Comparison of ENCODE assay signal across 1 cellular context in the genomic region with DNA sequence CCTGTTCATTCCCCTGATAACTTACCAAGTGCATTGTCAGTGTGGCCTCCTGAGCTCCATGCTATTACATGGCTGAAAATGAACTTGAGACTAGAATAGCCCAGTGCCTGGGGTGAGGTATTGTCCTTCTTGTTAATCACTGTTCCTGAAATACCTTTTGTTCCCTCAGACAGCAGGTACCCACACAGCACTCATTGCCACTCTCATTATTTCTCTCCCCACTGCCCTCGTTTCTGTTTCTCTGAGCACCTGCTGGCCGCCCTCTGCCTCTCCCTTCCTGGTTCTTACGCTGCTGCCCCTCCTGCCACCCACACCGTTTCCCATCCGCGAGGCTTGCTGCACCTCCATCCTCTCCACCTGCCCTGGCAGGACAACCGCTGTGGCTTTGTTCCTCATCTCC.
TF ChIP-seq lines count a peak whose summit lies in the region.

No MANE protein-coding gene starts in this region.

TF ChIP-seq in WTC11, 78 proteins besides CTCF, POLR2A, EP300 and RAD21 (continued from another document):
- TF ChIP-seq, protein P1, sequence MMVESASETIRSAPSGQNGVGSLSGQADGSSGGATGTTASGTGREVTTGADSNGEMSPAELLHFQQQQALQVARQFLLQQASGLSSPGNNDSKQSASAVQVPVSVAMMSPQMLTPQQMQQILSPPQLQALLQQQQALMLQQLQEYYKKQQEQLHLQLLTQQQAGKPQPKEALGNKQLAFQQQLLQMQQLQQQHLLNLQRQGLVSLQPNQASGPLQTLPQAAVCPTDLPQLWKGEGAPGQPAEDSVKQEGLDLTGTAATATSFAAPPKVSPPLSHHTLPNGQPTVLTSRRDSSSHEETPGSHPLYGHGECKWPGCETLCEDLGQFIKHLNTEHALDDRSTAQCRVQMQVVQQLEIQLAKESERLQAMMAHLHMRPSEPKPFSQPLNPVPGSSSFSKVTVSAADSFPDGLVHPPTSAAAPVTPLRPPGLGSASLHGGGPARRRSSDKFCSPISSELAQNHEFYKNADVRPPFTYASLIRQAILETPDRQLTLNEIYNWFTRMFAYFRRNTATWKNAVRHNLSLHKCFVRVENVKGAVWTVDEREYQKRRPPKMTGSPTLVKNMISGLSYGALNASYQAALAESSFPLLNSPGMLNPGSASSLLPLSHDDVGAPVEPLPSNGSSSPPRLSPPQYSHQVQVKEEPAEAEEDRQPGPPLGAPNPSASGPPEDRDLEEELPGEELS (CRISPR knock-in tag; IDR thresholded peaks at IDR 0.05) = no peak
- TF ChIP-seq SMAD4 (CRISPR knock-in tag; IDR thresholded peaks at IDR 0.05) (no peak), NR1H2 (CRISPR knock-in tag; IDR thresholded peaks at IDR 0.05) (no peak), MXD4 (CRISPR knock-in tag; IDR thresholded peaks at IDR 0.05; ENCODE audit: borderline replicate concordance) (no peak)
- TF ChIP-seq, protein P2, sequence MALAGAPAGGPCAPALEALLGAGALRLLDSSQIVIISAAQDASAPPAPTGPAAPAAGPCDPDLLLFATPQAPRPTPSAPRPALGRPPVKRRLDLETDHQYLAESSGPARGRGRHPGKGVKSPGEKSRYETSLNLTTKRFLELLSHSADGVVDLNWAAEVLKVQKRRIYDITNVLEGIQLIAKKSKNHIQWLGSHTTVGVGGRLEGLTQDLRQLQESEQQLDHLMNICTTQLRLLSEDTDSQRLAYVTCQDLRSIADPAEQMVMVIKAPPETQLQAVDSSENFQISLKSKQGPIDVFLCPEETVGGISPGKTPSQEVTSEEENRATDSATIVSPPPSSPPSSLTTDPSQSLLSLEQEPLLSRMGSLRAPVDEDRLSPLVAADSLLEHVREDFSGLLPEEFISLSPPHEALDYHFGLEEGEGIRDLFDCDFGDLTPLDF (CRISPR knock-in tag; IDR thresholded peaks at IDR 0.05) = no peak
